Comparison of ENCODE assay signal across 16 cellular contexts in the genomic region with DNA sequence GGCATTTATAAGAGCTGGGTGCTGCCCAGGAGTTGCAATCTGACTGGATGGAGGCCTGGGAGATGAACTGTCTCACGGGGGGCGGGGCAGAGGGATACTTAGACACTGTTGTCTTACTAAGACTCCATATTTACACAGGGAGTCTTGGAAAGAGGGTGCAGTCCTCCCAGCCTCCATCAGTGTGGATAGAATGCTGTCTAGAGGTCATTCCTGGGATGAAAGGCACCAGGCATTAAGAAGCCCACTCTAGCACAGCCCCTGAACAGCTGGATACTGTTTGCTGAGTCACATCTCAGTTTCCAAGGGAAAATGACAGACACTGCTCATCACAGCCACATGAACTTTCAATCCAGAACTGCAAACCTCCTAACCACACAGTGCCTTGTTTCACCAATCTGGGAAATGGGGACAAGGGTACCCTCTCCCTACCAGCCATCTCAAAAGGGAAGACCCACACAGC. TPM values are rescaled to one million over a fixed set of nuclear protein-coding genes. Genes with fewer than 3 reads are reported as not detected.
DNase-seq lines count a peak whose midpoint lies in the region; ATAC-seq, FAIRE-seq and TF ChIP-seq lines count a peak whose summit lies in the region.
"Had no signal": no experiment of that assay in that cellular context is flagged by ENCODE, and none has a peak within 500 bp of the region (broad histone marks: within the 10 kb centered on the region; RNA-seq: fewer than 3 reads in every experiment).

No MANE protein-coding gene starts in this region.

- 86 to 100% methylated on average over 1 to 2 of the region's 2 CpGs for WGBS in endodermal cell (ENCODE audit: insufficient coverage in 1 of 2, insufficient read length in 1 of 2), 2 experiments

- intact Hi-C loops in CD8-positive, alpha-beta T cell (cut with DNase I, micrococcal nuclease) = no loop called here

- H3K27me3 ChIP-seq in CD8-positive, alpha-beta T cell (ENCODE audit: insufficient read depth, low read length) = no peaks in the 10 kb centered on the region
- no peaks in the 10 kb centered on the region for H3K27me3 ChIP-seq in endodermal cell (ENCODE audit: control insufficient read depth, insufficient read depth, low read length, poor library complexity, severe bottlenecking)
- H3K27me3 ChIP-seq: Peyer's patch had no signal

- H3K36me3 Mint-ChIP-seq in CD8-positive, alpha-beta T cell = peaks cover 29% of the 10 kb centered on the region
- H3K36me3 Mint-ChIP-seq in endodermal cell (ENCODE audit: low read depth) = peaks cover 41% of the 10 kb centered on the region
- H3K36me3 Mint-ChIP-seq in nephron progenitor cell (ENCODE audit: low read depth) = peaks cover 17% of the 10 kb centered on the region

- CTCF ChIA-PET in CD8-positive, alpha-beta T cell (lab: Charles Lee) = no interaction called here
- CTCF ChIA-PET in HEK293T (lab: Yijun Ruan, JAX) = interaction anchor here (0.6 kb wide), 1 partner anchor 221 kb away, joined by 3 read pairs; no protein-coding TSS in a partner anchor

- no peak overlapping the region for H3K4me3 Mint-ChIP-seq in CD8-positive, alpha-beta T cell
- no peak overlapping the region for H3K4me3 Mint-ChIP-seq in endodermal cell
- H3K4me3 Mint-ChIP-seq in nephron progenitor cell = no peak overlapping the region
- H3K4me3 Mint-ChIP-seq: T-helper 2 cell treated with Interferon-gamma antibody and Interleukin-4, amounts not matched to agents 5 μg/mL and 100 μg/mL, for 36 hours had no signal

- H3K4me1 ChIP-seq in CD8-positive, alpha-beta T cell (ENCODE audit: insufficient read depth, low read length) = peaks cover 14% of the 10 kb centered on the region
- peaks cover 33% of the 10 kb centered on the region for H3K4me1 ChIP-seq in endodermal cell (ENCODE audit: control insufficient read depth, insufficient read depth, low read length)

- H3K27ac Mint-ChIP-seq in CD8-positive, alpha-beta T cell = peak overlapping the region; percentile 39
- peak overlapping the region; percentile 89 for H3K27ac Mint-ChIP-seq in endodermal cell
- H3K27ac Mint-ChIP-seq in nephron progenitor cell = peak overlapping the region; percentile 94
- H3K27ac Mint-ChIP-seq: activated T-helper 2 cell treated with anti-CD3 and anti-CD28 coated beads, Interferon-gamma antibody, Interleukin-2, Interleukin-4, amounts not matched to agents 10 μg/mL and 5 μg/mL and 100 μg/mL, durations not matched to agents 14 hours and 24 hours and 36 hours; T-helper 2 cell treated with Interferon-gamma antibody and Interleukin-4, amounts not matched to agents 5 μg/mL and 100 μg/mL, for 36 hours had no signal

- no peak for ATAC-seq in CD8-positive, alpha-beta T cell

- TF ChIP-seq CTCF in CD8-positive, alpha-beta T cell (IDR thresholded peaks at IDR 0.05) = no peak
- TF ChIP-seq CTCF in endodermal cell (conservative IDR thresholded peaks at IDR 0.05) (no peak), nephron progenitor cell (IDR thresholded peaks at IDR 0.05) (no peak)

- H3K9ac ChIP-seq in endodermal cell (ENCODE audit: extremely low read depth, low read length, poor library complexity, severe bottlenecking) = no peak overlapping the region

- no peak for FAIRE-seq in HTR-8/SVneo (lab: Jason Lieb, UNC)

- H3K27me3 Mint-ChIP-seq in CD8-positive, alpha-beta T cell (ENCODE audit: low read depth) = no peaks in the 10 kb centered on the region
- H3K27me3 Mint-ChIP-seq in endodermal cell (ENCODE audit: insufficient read depth) (no peaks in the 10 kb centered on the region), nephron progenitor cell (ENCODE audit: low read depth, poor library complexity) (no peaks in the 10 kb centered on the region)

- no peak overlapping the region for H3K4me3 ChIP-seq in CD8-positive, alpha-beta T cell (ENCODE audit: low read depth, low read length)
- H3K4me3 ChIP-seq in endodermal cell (ENCODE audit: low read length) = no peak overlapping the region
- H3K4me3 ChIP-seq: Peyer's patch had no signal

- no peaks in the 10 kb centered on the region for H3K9me3 Mint-ChIP-seq in CD8-positive, alpha-beta T cell
- H3K9me3 Mint-ChIP-seq in endodermal cell (no peaks in the 10 kb centered on the region), nephron progenitor cell (no peaks in the 10 kb centered on the region)
- H3K9me3 Mint-ChIP-seq: activated T-helper 2 cell treated with anti-CD3 and anti-CD28 coated beads, Interferon-gamma antibody, Interleukin-2, Interleukin-4, amounts not matched to agents 10 μg/mL and 5 μg/mL and 100 μg/mL, durations not matched to agents 14 hours and 24 hours and 36 hours; T-helper 2 cell treated with Interferon-gamma antibody and Interleukin-4, amounts not matched to agents 5 μg/mL and 100 μg/mL, for 36 hours had no signal

- H3K9me3 ChIP-seq in CD8-positive, alpha-beta T cell (ENCODE audit: low read length) = no peaks in the 10 kb centered on the region
- no peaks in the 10 kb centered on the region for H3K9me3 ChIP-seq in endodermal cell (ENCODE audit: control insufficient read depth, low read length)
- H3K9me3 ChIP-seq: Peyer's patch had no signal

- no peak overlapping the region for H3K27ac ChIP-seq in CD8-positive, alpha-beta T cell (ENCODE audit: low read depth, low read length)
- peak overlapping the region; percentile 39 for H3K27ac ChIP-seq in endodermal cell (ENCODE audit: low read depth, low read length)

- H3K36me3 ChIP-seq in CD8-positive, alpha-beta T cell (ENCODE audit: insufficient read depth, low read length) = no peaks in the 10 kb centered on the region
- H3K36me3 ChIP-seq in endodermal cell (ENCODE audit: control insufficient read depth, insufficient read depth, low read length) = peaks cover 88% of the 10 kb centered on the region

- peaks cover 76% of the 10 kb centered on the region for H3K4me1 Mint-ChIP-seq in CD8-positive, alpha-beta T cell (ENCODE audit: low read depth)
- peaks cover 77% of the 10 kb centered on the region for H3K4me1 Mint-ChIP-seq in endodermal cell
- H3K4me1 Mint-ChIP-seq in nephron progenitor cell = peaks cover 86% of the 10 kb centered on the region

- DNase-seq in CD8-positive, alpha-beta T cell = no peak
- DNase-seq in NCI-H2227 treated with DMSO at 0.1 percent for 48 hours (lab: John Stamatoyannopoulos, UW) (peak; percentile 20), endodermal cell (no peak), nephron progenitor cell (no peak), HTR-8/SVneo (ENCODE audit: insufficient read length, low spot score) (no peak), HEK293T (ENCODE audit: extremely low spot score) (no peak)
- no peak for DNase-seq in activated CD8-positive, alpha-beta memory T cell treated with anti-CD3 and anti-CD28 coated beads, Interleukin-2, amount 50 U/mL, for 4 hours
- DNase-seq: effector CD4-positive, alpha-beta T cell; foreskin melanocyte; midbrain; NCI-H1105 treated with DMSO at 0.1 percent for 48 hours; NCI-H510A; Peyer's patch; stimulated activated CD4-positive, alpha-beta T cell treated with anti-CD3 and anti-CD28 coated beads, Interleukin-15, amount 100 ng/mL, for 24 hours had no signal

- POLR2A ChIA-PET in CD8-positive, alpha-beta T cell (lab: Charles Lee) = no interaction called here
- POLR2A ChIA-PET in HEK293T (lab: Yijun Ruan, JAX) = no interaction called here

TF ChIP-seq in HEK293T, 16 proteins besides CTCF, POLR2A, EP300 and RAD21:
- TF ChIP-seq SP1 (IDR thresholded peaks at IDR 0.05) (no peak), CTBP1 (IDR thresholded peaks at IDR 0.05; ENCODE audit: borderline replicate concordance) (no peak), LEF1 (IDR thresholded peaks at IDR 0.05; ENCODE audit: borderline replicate concordance) (no peak), FOXM1 (IDR thresholded peaks at IDR 0.05; ENCODE audit: borderline replicate concordance) (no peak), BHLHE40 (IDR thresholded peaks at IDR 0.05; ENCODE audit: borderline replicate concordance) (no peak), PKNOX1 (IDR thresholded peaks at IDR 0.05) (no peak), ARNT (IDR thresholded peaks at IDR 0.05) (no peak), FOXA1 (IDR thresholded peaks at IDR 0.05) (no peak)

RNA-seq across cellular contexts. Expression of gene SSBP3, which starts 43.3 kb away (rescaled TPM):
- total RNA-seq in CD8-positive, alpha-beta T cell = 10 to 100 TPM; 41.5 to 47.7 TPM
- total RNA-seq in endodermal cell = 100 to 1,000 TPM; 342 TPM
- polyA plus RNA-seq in endodermal cell (2013, experiment 1 of 2) = 245 TPM
- 232 TPM for polyA plus RNA-seq in endodermal cell (2013, experiment 2 of 2)

Comparison
In these comparisons a context has a peak if more than half of its experiments do, and no peak if none do; other contexts are left out.
1. H3K27ac Mint-ChIP-seq: peak in every context shown above with its lines; median percentile 94 in nephron progenitor cell; 89 in endodermal cell; 39 in CD8-positive, alpha-beta T cell.
2. RNA of gene SSBP3, which starts 43.3 kb away (total RNA-seq): 342 TPM in endodermal cell; 41.5 to 47.7 TPM in CD8-positive, alpha-beta T cell; every median in the first group is over 4 times any median in the second.